ENCODE assay signal across 8 cellular contexts in genomic region chr20:37901667-37902503, GRCh38. TPM values are rescaled to one million over a fixed set of nuclear protein-coding genes. Genes with fewer than 3 reads are reported as not detected.
DNase-seq lines count a peak whose midpoint lies in the region; ATAC-seq and TF ChIP-seq lines count a peak whose summit lies in the region.

No MANE protein-coding gene starts in this region.

- H3K4me1 Mint-ChIP-seq in activated naive CD8-positive, alpha-beta T cell (ENCODE audit: low read depth), result peaks cover 12% of the 10 kb centered on the region
- peaks cover 8% of the 10 kb centered on the region for H3K4me1 Mint-ChIP-seq in activated naive CD8-positive, alpha-beta T cell treated with anti-CD3 and anti-CD28 coated beads for 36 hours
- H3K4me1 Mint-ChIP-seq in WTC11 (peaks cover 28% of the 10 kb centered on the region), glutamatergic neuron (ENCODE audit: low read depth, unreplicated experiment) (peaks cover 21% of the 10 kb centered on the region), progenitor cell of endocrine pancreas (ENCODE audit: low read depth) (peaks cover 7% of the 10 kb centered on the region)

- H3K4me3 ChIP-seq in NB4 (ENCODE audit: low read depth, low read length), result no peak overlapping the region

- peak; percentile 57 for ATAC-seq in WTC11
- no peak for ATAC-seq in GM21786 (IDR thresholded peaks at IDR 0.05; ENCODE audit: unreplicated experiment)

- H3K9me3 Mint-ChIP-seq in activated naive CD8-positive, alpha-beta T cell (ENCODE audit: low read depth), result no peaks in the 10 kb centered on the region
- H3K9me3 Mint-ChIP-seq in activated naive CD8-positive, alpha-beta T cell treated with anti-CD3 and anti-CD28 coated beads for 36 hours, result no peaks in the 10 kb centered on the region
- H3K9me3 Mint-ChIP-seq in WTC11 (no peaks in the 10 kb centered on the region), glutamatergic neuron (ENCODE audit: unreplicated experiment) (peaks cover 9% of the 10 kb centered on the region), progenitor cell of endocrine pancreas (ENCODE audit: low read depth) (no peaks in the 10 kb centered on the region)

- TF ChIP-seq CTCF in NB4 (IDR thresholded peaks at IDR 0.05; ENCODE audit: low read depth, low read length) (peak; percentile 56), WTC11 (IDR thresholded peaks at IDR 0.05) (peak; percentile 29; the same call in 1 of the 2 replicates), glutamatergic neuron (IDR thresholded peaks at IDR 0.05; ENCODE audit: partially characterized antibody, unreplicated experiment) (peak; percentile 20), progenitor cell of endocrine pancreas (IDR thresholded peaks at IDR 0.05; ENCODE audit: unreplicated experiment) (peak; percentile 42)

- peaks cover 4% of the 10 kb centered on the region for H3K36me3 Mint-ChIP-seq in activated naive CD8-positive, alpha-beta T cell
- H3K36me3 Mint-ChIP-seq in activated naive CD8-positive, alpha-beta T cell treated with anti-CD3 and anti-CD28 coated beads for 36 hours, result no peaks in the 10 kb centered on the region
- no peaks in the 10 kb centered on the region for H3K36me3 Mint-ChIP-seq in WTC11
- no peaks in the 10 kb centered on the region for H3K36me3 Mint-ChIP-seq in glutamatergic neuron (ENCODE audit: unreplicated experiment)
- no peaks in the 10 kb centered on the region for H3K36me3 Mint-ChIP-seq in progenitor cell of endocrine pancreas (ENCODE audit: insufficient read depth)

- H3K27ac Mint-ChIP-seq in activated naive CD8-positive, alpha-beta T cell, result no peak overlapping the region
- H3K27ac Mint-ChIP-seq in activated naive CD8-positive, alpha-beta T cell treated with anti-CD3 and anti-CD28 coated beads for 36 hours, result no peak overlapping the region
- H3K27ac Mint-ChIP-seq in WTC11, result no peak overlapping the region
- peak overlapping the region; percentile 79 for H3K27ac Mint-ChIP-seq in glutamatergic neuron (ENCODE audit: unreplicated experiment)
- peak overlapping the region; percentile 62 for H3K27ac Mint-ChIP-seq in progenitor cell of endocrine pancreas

- no peak for DNase-seq in activated naive CD8-positive, alpha-beta T cell treated with anti-CD3 and anti-CD28 coated beads for 36 hours
- DNase-seq in NB4 (ENCODE audit: low read depth) (peak; percentile 74), WTC11 (ENCODE audit: low spot score) (peak; percentile 49), glutamatergic neuron (no peak), progenitor cell of endocrine pancreas (ENCODE audit: low spot score, unreplicated experiment) (peak; percentile 33), putamen (ENCODE audit: low spot score) (no peak)

- H3K4me3 Mint-ChIP-seq in activated naive CD8-positive, alpha-beta T cell, result peak overlapping the region; percentile 63
- H3K4me3 Mint-ChIP-seq in activated naive CD8-positive, alpha-beta T cell treated with anti-CD3 and anti-CD28 coated beads for 36 hours, result no peak overlapping the region
- H3K4me3 Mint-ChIP-seq in WTC11 (peak overlapping the region; percentile 82), glutamatergic neuron (ENCODE audit: unreplicated experiment) (peak overlapping the region; percentile 89), progenitor cell of endocrine pancreas (ENCODE audit: low read depth) (peak overlapping the region; percentile 68)

- CTCF ChIA-PET in WTC11 (lab: Charles Lee), result interaction anchor here (0.9 to 2.3 kb wide), 12 partner anchors 10 to 338 kb away, joined by 3 to 16 read pairs (median 4); no protein-coding TSS in a partner anchor

- TF ChIP-seq POLR2A in NB4 (IDR thresholded peaks at IDR 0.05; ENCODE audit: extremely low read depth, insufficient read length), result no peak

- POLR2A ChIA-PET in WTC11 (lab: Charles Lee), result no interaction called here

- peaks cover 32% of the 10 kb centered on the region for H3K27me3 Mint-ChIP-seq in activated naive CD8-positive, alpha-beta T cell
- H3K27me3 Mint-ChIP-seq in activated naive CD8-positive, alpha-beta T cell treated with anti-CD3 and anti-CD28 coated beads for 36 hours, result peaks cover 73% of the 10 kb centered on the region
- H3K27me3 Mint-ChIP-seq in WTC11 (ENCODE audit: low read depth) (peaks cover 26% of the 10 kb centered on the region), glutamatergic neuron (ENCODE audit: unreplicated experiment) (peaks cover 13% of the 10 kb centered on the region), progenitor cell of endocrine pancreas (peaks cover 60% of the 10 kb centered on the region)

TF ChIP-seq in WTC11, 78 proteins besides CTCF, POLR2A, EP300 and RAD21 (continues in another document):
- TF ChIP-seq ETV6 (CRISPR knock-in tag; IDR thresholded peaks at IDR 0.05) (no peak), TEAD4 (CRISPR knock-in tag; IDR thresholded peaks at IDR 0.05) (peak; percentile 7; the same call in 1 of the 2 replicates), ZNF423 (CRISPR knock-in tag; IDR thresholded peaks at IDR 0.05) (no peak), ELF4 (CRISPR knock-in tag; IDR thresholded peaks at IDR 0.05; ENCODE audit: low read depth) (no peak), MLX (CRISPR knock-in tag; IDR thresholded peaks at IDR 0.05) (no peak), EMX1 (CRISPR knock-in tag; IDR thresholded peaks at IDR 0.05) (peak; percentile 54), PREB (CRISPR knock-in tag; IDR thresholded peaks at IDR 0.05; ENCODE audit: borderline replicate concordance) (no peak), ZNF232 (CRISPR knock-in tag; IDR thresholded peaks at IDR 0.05) (no peak), GTF2I (CRISPR knock-in tag; conservative IDR thresholded peaks at IDR 0.05) (peak; percentile 98), CREM (CRISPR knock-in tag; IDR thresholded peaks at IDR 0.05) (no peak), ARID4B (CRISPR knock-in tag; IDR thresholded peaks at IDR 0.05; ENCODE audit: borderline replicate concordance) (no peak), CBFB (CRISPR knock-in tag; IDR thresholded peaks at IDR 0.05; ENCODE audit: low read depth) (no peak), IRF1 (CRISPR knock-in tag; IDR thresholded peaks at IDR 0.05) (no peak), ATF1 (CRISPR knock-in tag; IDR thresholded peaks at IDR 0.05) (peak; percentile 20; the same call in 1 of the 2 replicates), JAZF1 (CRISPR knock-in tag; IDR thresholded peaks at IDR 0.05) (no peak), ZNF671 (CRISPR knock-in tag; IDR thresholded peaks at IDR 0.05) (no peak), ZNF121 (CRISPR knock-in tag; IDR thresholded peaks at IDR 0.05) (peak; percentile 83)

RNA-seq across cellular contexts. Expression of gene VSTM2L, which starts 1.0 kb away (rescaled TPM):
- not detected for total RNA-seq in activated naive CD8-positive, alpha-beta T cell treated with anti-CD3 and anti-CD28 coated beads for 36 hours
- total RNA-seq in WTC11 (2021) (1.7 to 2.1 TPM (median 1.9 TPM) in 3 replicates), glutamatergic neuron (ENCODE audit: unreplicated experiment) (15.9 TPM), progenitor cell of endocrine pancreas (5.0 and 6.2 TPM in 2 replicates)

Comparison
In these comparisons a context has a peak if more than half of its experiments do, and no peak if none do; other contexts are left out.
1. H3K27ac Mint-ChIP-seq: peak in glutamatergic neuron (single experiment) and progenitor cell of endocrine pancreas (single experiment); none in activated naive CD8-positive, alpha-beta T cell (single experiment), activated naive CD8-positive, alpha-beta T cell treated with anti-CD3 and anti-CD28 coated beads for 36 hours (single experiment) and WTC11 (single experiment).
2. DNase-seq: peak in NB4 (single experiment), WTC11 (single experiment) and progenitor cell of endocrine pancreas (single experiment); none in activated naive CD8-positive, alpha-beta T cell treated with anti-CD3 and anti-CD28 coated beads for 36 hours (single experiment), glutamatergic neuron (single experiment) and putamen (single experiment).
3. Peak in every context shown above with its lines, with median percentiles within 50 percentile points of each other: CTCF ChIP-seq.